ENCODE assay signal across 15 cellular contexts in genomic region chr12:124236651-124237050, GRCh38. TPM values are rescaled to one million over a fixed set of nuclear protein-coding genes. Genes with fewer than 3 reads are reported as not detected.
A peak's percentile ranks its signal among the peaks of the same experiment; 100 is the strongest.
DNase-seq lines count a peak whose midpoint lies in the region; ATAC-seq and TF ChIP-seq lines count a peak whose summit lies in the region.
"Had no signal": no experiment of that assay in that cellular context is flagged by ENCODE, and none has a peak within 500 bp of the region (broad histone marks: within the 10 kb centered on the region; RNA-seq: fewer than 3 reads in every experiment).

No MANE protein-coding gene starts in this region.

- no peak for ATAC-seq in stimulated activated effector memory CD8-positive, alpha-beta T cell treated with anti-CD3 and anti-CD28 coated beads, Interleukin-12 subunit alpha, Interleukin-12 subunit beta, amount 100 ng/mL, for 72 hours
- ATAC-seq: heart right ventricle, lower lobe of right lung had no signal

- peak overlapping the region; percentile 39 for H3K27ac Mint-ChIP-seq in mesothelial cell of epicardium
- no peak overlapping the region for H3K27ac Mint-ChIP-seq in stimulated activated effector memory CD8-positive, alpha-beta T cell treated with anti-CD3 and anti-CD28 coated beads, Interleukin-12 subunit alpha, Interleukin-12 subunit beta, amount 100 ng/mL, for 72 hours
- H3K27ac Mint-ChIP-seq: activated naive CD4-positive, alpha-beta T cell treated with anti-CD3 and anti-CD28 coated beads, Interleukin-2, amount 50 U/mL, for 24 hours had no signal

- no peaks in the 10 kb centered on the region for H3K27me3 Mint-ChIP-seq in mesothelial cell of epicardium (ENCODE audit: low read depth)

- H3K4me3 Mint-ChIP-seq in mesothelial cell of epicardium: no peak overlapping the region
- H3K4me3 Mint-ChIP-seq in stimulated activated effector memory CD8-positive, alpha-beta T cell treated with anti-CD3 and anti-CD28 coated beads, Interleukin-12 subunit alpha, Interleukin-12 subunit beta, amount 100 ng/mL, for 72 hours: no peak overlapping the region
- H3K4me3 Mint-ChIP-seq: activated naive CD4-positive, alpha-beta T cell treated with anti-CD3 and anti-CD28 coated beads, Interleukin-2, amount 50 U/mL, for 24 hours had no signal

- H3K9me3 Mint-ChIP-seq in mesothelial cell of epicardium: peaks cover 9% of the 10 kb centered on the region
- peaks cover 5% of the 10 kb centered on the region for H3K9me3 Mint-ChIP-seq in stimulated activated effector memory CD8-positive, alpha-beta T cell treated with anti-CD3 and anti-CD28 coated beads, Interleukin-12 subunit alpha, Interleukin-12 subunit beta, amount 100 ng/mL, for 72 hours
- H3K9me3 Mint-ChIP-seq: activated naive CD4-positive, alpha-beta T cell treated with anti-CD3 and anti-CD28 coated beads, Interleukin-2, amount 50 U/mL, for 24 hours had no signal

- H3K4me1 Mint-ChIP-seq in mesothelial cell of epicardium: peaks cover 12% of the 10 kb centered on the region
- no peaks in the 10 kb centered on the region for H3K4me1 Mint-ChIP-seq in stimulated activated effector memory CD8-positive, alpha-beta T cell treated with anti-CD3 and anti-CD28 coated beads, Interleukin-12 subunit alpha, Interleukin-12 subunit beta, amount 100 ng/mL, for 72 hours
- H3K4me1 Mint-ChIP-seq: activated naive CD4-positive, alpha-beta T cell treated with anti-CD3 and anti-CD28 coated beads, Interleukin-2, amount 50 U/mL, for 24 hours had no signal

- peaks cover 15% of the 10 kb centered on the region for H3K36me3 Mint-ChIP-seq in mesothelial cell of epicardium
- no peaks in the 10 kb centered on the region for H3K36me3 Mint-ChIP-seq in stimulated activated effector memory CD8-positive, alpha-beta T cell treated with anti-CD3 and anti-CD28 coated beads, Interleukin-12 subunit alpha, Interleukin-12 subunit beta, amount 100 ng/mL, for 72 hours
- H3K36me3 Mint-ChIP-seq: activated naive CD4-positive, alpha-beta T cell treated with anti-CD3 and anti-CD28 coated beads, Interleukin-2, amount 50 U/mL, for 24 hours had no signal

- TF ChIP-seq CTCF in AG10803 (conservative IDR thresholded peaks at IDR 0.05; ENCODE audit: low read length) (no peak), mesothelial cell of epicardium (IDR thresholded peaks at IDR 0.05; ENCODE audit: unreplicated experiment) (no peak)

- no peak overlapping the region for H3K4me3 ChIP-seq in AG10803 (ENCODE audit: low read length)
- H3K4me3 ChIP-seq: dorsolateral prefrontal cortex, heart right ventricle, lower lobe of right lung had no signal

- DNase-seq in AG10803 (ENCODE audit: low read depth) (peak; percentile 87), M059J (ENCODE audit: low read depth) (peak; percentile 90), dermis blood vessel endothelial cell (peak; percentile 39), mesothelial cell of epicardium (ENCODE audit: low spot score in 2 of 2, unreplicated experiment in 2 of 2) (no peak), NCI-H1436 (lab: John Stamatoyannopoulos, UW) (no peak), C1 segment of cervical spinal cord (lab: John Stamatoyannopoulos, UW) (no peak), SHP77 treated with DMSO at 0.1 percent for 48 hours (lab: John Stamatoyannopoulos, UW) (no peak)
- DNase-seq in stimulated activated effector memory CD8-positive, alpha-beta T cell treated with anti-CD3 and anti-CD28 coated beads, Interleukin-12 subunit alpha, Interleukin-12 subunit beta, amount 100 ng/mL, for 72 hours (ENCODE audit: low spot score in 2 of 2): no peak
- DNase-seq: BE2C, dorsolateral prefrontal cortex, heart right ventricle, lower lobe of right lung, OCI-M1 had no signal

RNA-seq across cellular contexts. Expression of gene RFLNA, which starts 58.2 kb away (rescaled TPM):
- total RNA-seq in M059J (2014; rRNA removed; shearing (Covaris generic)): 2.4 and 3.8 TPM in 2 replicates
- total RNA-seq in dermis blood vessel endothelial cell (under 0.01 and 0.19 TPM in 2 replicates), mesothelial cell of epicardium (36.9 to 41.0 TPM (median 37.9 TPM) in 3 replicates)
- total RNA-seq: activated CD8-positive, alpha-beta memory T cell treated with anti-CD3 and anti-CD28 coated beads for 36 hours had no signal

Comparison
In these comparisons a context has a peak if more than half of its experiments do, and no peak if none do; other contexts are left out.
1. DNase-seq: peak in AG10803 (single experiment), M059J (single experiment) and dermis blood vessel endothelial cell (single experiment); none in mesothelial cell of epicardium (0 of 2), NCI-H1436 (single experiment), C1 segment of cervical spinal cord (0 of 14), stimulated activated effector memory CD8-positive, alpha-beta T cell treated with anti-CD3 and anti-CD28 coated beads, Interleukin-12 subunit alpha, Interleukin-12 subunit beta, amount 100 ng/mL, for 72 hours (0 of 2) and SHP77 treated with DMSO at 0.1 percent for 48 hours (single experiment).